1 cellular context compared by ENCODE assay signal in the genomic region with DNA sequence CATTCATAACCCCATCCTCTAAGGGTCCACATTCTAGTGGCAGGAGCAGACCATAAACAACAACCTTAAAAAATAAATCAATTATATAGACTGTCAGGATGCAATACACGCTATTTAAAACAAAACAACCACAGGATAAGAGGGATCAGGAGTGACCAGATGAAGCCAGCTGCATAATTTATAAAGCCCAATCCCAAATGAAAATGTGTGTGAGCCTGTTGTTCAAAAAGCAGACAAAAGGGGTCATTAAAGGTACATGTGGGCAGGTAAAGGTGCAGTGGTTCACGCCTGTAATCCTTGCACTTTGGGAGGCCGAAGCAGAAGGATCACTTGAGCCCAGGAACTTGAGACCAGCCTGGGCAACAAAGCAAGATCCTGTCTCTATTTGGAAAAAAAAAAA.
TF ChIP-seq lines count a peak whose summit lies in the region.

No MANE protein-coding gene starts in this region.

TF ChIP-seq in H1, 55 proteins besides CTCF, POLR2A, EP300 and RAD21:
- no peak for TF ChIP-seq FOSL1 (IDR thresholded peaks at IDR 0.05; ENCODE audit: insufficient read depth, low read depth, low read length)
- TF ChIP-seq SP1 (IDR thresholded peaks at IDR 0.05; ENCODE audit: low read depth, low read length), result no peak
- TF ChIP-seq EGR1 (IDR thresholded peaks at IDR 0.05; ENCODE audit: borderline replicate concordance, low read depth, low read length), result no peak
- TF ChIP-seq JUND (IDR thresholded peaks at IDR 0.05; ENCODE audit: low read length), result no peak
- no peak for TF ChIP-seq NRF1 (IDR thresholded peaks at IDR 0.05; ENCODE audit: low read depth, low read length)
- no peak for TF ChIP-seq SUZ12 (IDR thresholded peaks at IDR 0.05; ENCODE audit: low read length)
- TF ChIP-seq TAF1 (IDR thresholded peaks at IDR 0.05; ENCODE audit: low read depth, low read length), result no peak
- no peak for TF ChIP-seq POLR2AphosphoS5 (IDR thresholded peaks at IDR 0.05; ENCODE audit: low read depth, low read length)
- no peak for TF ChIP-seq NANOG (IDR thresholded peaks at IDR 0.05; ENCODE audit: insufficient read depth, low read depth, low read length, poor library complexity, severe bottlenecking)
- no peak for TF ChIP-seq CHD2 (IDR thresholded peaks at IDR 0.05; ENCODE audit: low read length)
- no peak for TF ChIP-seq TAF7 (optimal IDR thresholded peaks at IDR 0.05; ENCODE audit: borderline replicate concordance, low read depth, low read length)
- no peak for TF ChIP-seq YY1 (IDR thresholded peaks at IDR 0.05; ENCODE audit: low read depth, low read length)
- no peak for TF ChIP-seq CBX8 (IDR thresholded peaks at IDR 0.05; ENCODE audit: borderline replicate concordance, low read depth, low read length)
- TF ChIP-seq CTBP2 (IDR thresholded peaks at IDR 0.05; ENCODE audit: borderline replicate concordance, insufficient read depth, insufficient read length, low read length), result no peak
- TF ChIP-seq SP4 (IDR thresholded peaks at IDR 0.05; ENCODE audit: low read length), result no peak
- no peak for TF ChIP-seq GABPA (IDR thresholded peaks at IDR 0.05; ENCODE audit: borderline replicate concordance, insufficient read depth, low read length)
